ENCODE assay signal across 11 cellular contexts in the genomic region with DNA sequence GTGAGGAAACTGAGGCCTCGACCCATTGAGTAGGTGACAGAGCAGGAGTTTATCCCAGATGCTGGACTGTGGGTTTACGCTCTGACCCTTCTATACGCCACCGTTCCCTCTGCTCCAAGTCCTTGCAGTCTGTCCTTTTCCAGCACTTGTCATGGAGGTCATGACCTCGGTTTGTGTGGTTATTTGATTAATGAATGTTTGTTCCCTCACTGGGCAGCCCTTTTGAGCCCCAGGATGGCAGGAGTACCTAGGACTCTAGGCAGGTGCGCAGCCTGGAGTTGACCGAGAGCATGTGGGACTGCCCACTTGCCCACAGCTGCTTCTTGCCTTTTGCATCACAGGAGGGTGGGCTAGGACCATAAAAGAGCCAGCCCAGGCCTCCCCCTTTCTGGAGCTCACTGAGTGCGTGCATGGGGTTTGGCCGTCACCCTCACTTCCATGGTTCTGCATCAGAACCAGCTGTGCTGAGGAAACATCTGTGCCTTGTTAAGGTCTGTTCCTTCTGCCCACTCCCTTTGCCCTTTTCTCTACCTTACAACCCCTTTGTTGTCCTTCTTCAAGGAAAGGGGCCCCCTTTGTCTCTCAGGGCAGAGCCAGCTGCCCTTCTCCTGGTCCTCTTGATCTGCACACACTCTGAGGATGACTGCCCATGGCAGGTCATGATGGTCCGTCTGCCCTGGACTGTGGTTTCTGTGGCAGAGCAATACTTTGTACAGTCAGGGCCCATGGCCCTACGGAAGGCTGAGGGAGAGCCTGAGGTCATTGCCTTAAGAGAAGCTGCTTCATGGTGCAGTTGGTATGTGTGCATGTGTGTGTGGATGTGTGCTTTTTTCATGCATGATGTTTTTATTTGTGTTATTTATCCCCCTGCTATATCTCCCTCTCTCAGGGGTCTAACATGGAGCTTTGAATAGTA. TPM values are rescaled to one million over a fixed set of nuclear protein-coding genes. Genes with fewer than 3 reads are reported as not detected.
DNase-seq lines count a peak whose midpoint lies in the region; ATAC-seq and TF ChIP-seq lines count a peak whose summit lies in the region.
"Had no signal": no experiment of that assay in that cellular context is flagged by ENCODE, and none has a peak within 500 bp of the region (broad histone marks: within the 10 kb centered on the region; RNA-seq: fewer than 3 reads in every experiment).

No MANE protein-coding gene starts in this region.

- no peak for TF ChIP-seq CTCF in natural killer cell (IDR thresholded peaks at IDR 0.05)
- no peak for TF ChIP-seq CTCF in GM20000 (IDR thresholded peaks at IDR 0.05; ENCODE audit: extremely low read depth, missing control alignments)

- H3K27ac Mint-ChIP-seq in activated T-helper 17 cell treated with anti-CD3 and anti-CD28 coated beads, Interleukin-2, amount 50 U/mL, for 72 hours: peak overlapping the region; percentile 73
- peak overlapping the region; percentile 82 to 84 for H3K27ac Mint-ChIP-seq in natural killer cell
- H3K27ac Mint-ChIP-seq in activated CD4-positive, alpha-beta T cell treated with anti-CD3 and anti-CD28 coated beads, Interleukin-2, amount 10 ng/mL, durations not matched to agents 24 days and 14 days: no peak overlapping the region

- H3K27ac ChIP-seq in BLaER1 treated with 17β-estradiol and CSF1 and Interleukin-3, amounts not matched to agents 10 nM and 100 nM: peak overlapping the region in 9 of 11 experiments; percentile 4 to 59 (median 32); a peak in 11 of 22 replicates

- peaks cover 18 to 65% (median 33%) of the 10 kb centered on the region in 11 experiments; a peak in 21 of 22 replicates for H3K36me3 ChIP-seq in BLaER1 treated with 17β-estradiol and CSF1 and Interleukin-3, amounts not matched to agents 10 nM and 100 nM

- peak; percentile 16 for ATAC-seq in GM21786 (IDR thresholded peaks at IDR 0.05; ENCODE audit: unreplicated experiment)
- ATAC-seq in activated T-helper 17 cell treated with anti-CD3 and anti-CD28 coated beads, Interleukin-2, amount 50 U/mL, for 72 hours (replicated peaks): peak; percentile 36
- ATAC-seq in natural killer cell: peak in 1 of 3 donors; percentile 29

- DNase-seq in natural killer cell: no peak
- DNase-seq in NCI-H1930 (lab: John Stamatoyannopoulos, UW): no peak
- no peak for DNase-seq in DMS 273 treated with DMSO at 0.1 percent for 48 hours (lab: John Stamatoyannopoulos, UW)
- DNase-seq in GM20000 (ENCODE audit: low spot score): no peak
- DNase-seq in activated CD4-positive, alpha-beta T cell treated with anti-CD3 and anti-CD28 coated beads, Interleukin-2, amount 10 ng/mL, durations not matched to agents 24 days and 14 days: no peak
- DNase-seq: H9, NCI-H2171 treated with DMSO at 0.1 percent for 48 hours had no signal

- no peaks in the 10 kb centered on the region for H3K27me3 ChIP-seq in BLaER1 treated with 17β-estradiol and CSF1 and Interleukin-3, amounts not matched to agents 10 nM and 100 nM
- H3K27me3 ChIP-seq: heart left ventricle had no signal

- peaks cover 0 to 9% (median 0%) of the 10 kb centered on the region in 11 experiments; a peak in 5 of 22 replicates for H3K9me3 ChIP-seq in BLaER1 treated with 17β-estradiol and CSF1 and Interleukin-3, amounts not matched to agents 10 nM and 100 nM (replicated peaks in 1 of 11)
- H3K9me3 ChIP-seq: heart left ventricle had no signal

- peak overlapping the region; percentile 13 for H3K4me3 Mint-ChIP-seq in activated T-helper 17 cell treated with anti-CD3 and anti-CD28 coated beads, Interleukin-2, amount 50 U/mL, for 72 hours
- peak overlapping the region; percentile 43 for H3K4me3 Mint-ChIP-seq in natural killer cell
- H3K4me3 Mint-ChIP-seq in activated CD4-positive, alpha-beta T cell treated with anti-CD3 and anti-CD28 coated beads, Interleukin-2, amount 10 ng/mL, durations not matched to agents 24 days and 14 days: no peak overlapping the region
- H3K4me3 Mint-ChIP-seq: H9 had no signal

- H3K27me3 Mint-ChIP-seq in activated T-helper 17 cell treated with anti-CD3 and anti-CD28 coated beads, Interleukin-2, amount 50 U/mL, for 72 hours: no peaks in the 10 kb centered on the region
- H3K27me3 Mint-ChIP-seq in natural killer cell (ENCODE audit: low read depth in 2 of 2): no peaks in the 10 kb centered on the region
- H3K27me3 Mint-ChIP-seq in activated CD4-positive, alpha-beta T cell treated with anti-CD3 and anti-CD28 coated beads, Interleukin-2, amount 10 ng/mL, durations not matched to agents 24 days and 14 days: no peaks in the 10 kb centered on the region

- H3K9me3 Mint-ChIP-seq in activated T-helper 17 cell treated with anti-CD3 and anti-CD28 coated beads, Interleukin-2, amount 50 U/mL, for 72 hours: no peaks in the 10 kb centered on the region
- H3K9me3 Mint-ChIP-seq in natural killer cell: no peaks in the 10 kb centered on the region
- no peaks in the 10 kb centered on the region for H3K9me3 Mint-ChIP-seq in activated CD4-positive, alpha-beta T cell treated with anti-CD3 and anti-CD28 coated beads, Interleukin-2, amount 10 ng/mL, durations not matched to agents 24 days and 14 days
- H3K9me3 Mint-ChIP-seq: H9 had no signal

- intact Hi-C loops in natural killer cell (cut with micrococcal nuclease): loop anchor here (5.0 kb wide), 1 partner anchor 38 kb away; a partner anchor contains a TSS
- intact Hi-C loops in activated CD4-positive, alpha-beta T cell treated with anti-CD3 and anti-CD28 coated beads, Interleukin-2, amount 10 ng/mL, durations not matched to agents 24 days and 14 days (cut with micrococcal nuclease): loop anchor here (5.0 kb wide), 1 partner anchor 38 kb away; a partner anchor contains a TSS

- H3K4me1 ChIP-seq in BLaER1 treated with 17β-estradiol and CSF1 and Interleukin-3, amounts not matched to agents 10 nM and 100 nM: peaks cover 47 to 75% (median 60%) of the 10 kb centered on the region in 10 experiments

- H3K4me3 ChIP-seq in BLaER1 treated with 17β-estradiol and CSF1 and Interleukin-3, amounts not matched to agents 10 nM and 100 nM: no peak overlapping the region
- H3K4me3 ChIP-seq: heart left ventricle had no signal

- H3K4me2 ChIP-seq in BLaER1 treated with 17β-estradiol and CSF1 and Interleukin-3, amounts not matched to agents 10 nM and 100 nM: peak overlapping the region; percentile 25 to 72 (median 62)

- H3K9ac ChIP-seq in BLaER1 treated with 17β-estradiol and CSF1 and Interleukin-3, amounts not matched to agents 10 nM and 100 nM: peak overlapping the region in 2 of 11 experiments; percentile 4 to 9; a peak in 2 of 22 replicates

- H3K36me3 Mint-ChIP-seq in activated T-helper 17 cell treated with anti-CD3 and anti-CD28 coated beads, Interleukin-2, amount 50 U/mL, for 72 hours (ENCODE audit: low read depth): peaks cover 6% of the 10 kb centered on the region
- H3K36me3 Mint-ChIP-seq in natural killer cell: no peaks in the 10 kb centered on the region
- H3K36me3 Mint-ChIP-seq in activated CD4-positive, alpha-beta T cell treated with anti-CD3 and anti-CD28 coated beads, Interleukin-2, amount 10 ng/mL, durations not matched to agents 24 days and 14 days (ENCODE audit: low read depth): peaks cover 16% of the 10 kb centered on the region

- peaks cover 40 to 100% (median 94%) of the 10 kb centered on the region in 11 experiments for H4K20me1 ChIP-seq in BLaER1 treated with 17β-estradiol and CSF1 and Interleukin-3, amounts not matched to agents 10 nM and 100 nM

- peaks cover 84% of the 10 kb centered on the region for H3K4me1 Mint-ChIP-seq in activated T-helper 17 cell treated with anti-CD3 and anti-CD28 coated beads, Interleukin-2, amount 50 U/mL, for 72 hours
- peaks cover 34 to 74% of the 10 kb centered on the region in 2 donors for H3K4me1 Mint-ChIP-seq in natural killer cell
- H3K4me1 Mint-ChIP-seq in activated CD4-positive, alpha-beta T cell treated with anti-CD3 and anti-CD28 coated beads, Interleukin-2, amount 10 ng/mL, durations not matched to agents 24 days and 14 days: peaks cover 44% of the 10 kb centered on the region

RNA-seq across cellular contexts. Expression of a gene that starts 38.2 kb away (rescaled TPM):
- 10 to 100 TPM; 41.6 to 44.7 TPM for total RNA-seq in activated T-helper 17 cell treated with anti-CD3 and anti-CD28 coated beads, Interleukin-2, amount 50 U/mL, for 72 hours
- 100 to 1,000 TPM; 142 to 162 (median 145) TPM for total RNA-seq in natural killer cell
- 22.2 and 22.4 TPM in 2 replicates for total RNA-seq in activated CD4-positive, alpha-beta T cell treated with anti-CD3 and anti-CD28 coated beads, Interleukin-2, amount 10 ng/mL, durations not matched to agents 24 days and 14 days
